Comparison of ENCODE assay signal across 1 cellular context in the genomic region with DNA sequence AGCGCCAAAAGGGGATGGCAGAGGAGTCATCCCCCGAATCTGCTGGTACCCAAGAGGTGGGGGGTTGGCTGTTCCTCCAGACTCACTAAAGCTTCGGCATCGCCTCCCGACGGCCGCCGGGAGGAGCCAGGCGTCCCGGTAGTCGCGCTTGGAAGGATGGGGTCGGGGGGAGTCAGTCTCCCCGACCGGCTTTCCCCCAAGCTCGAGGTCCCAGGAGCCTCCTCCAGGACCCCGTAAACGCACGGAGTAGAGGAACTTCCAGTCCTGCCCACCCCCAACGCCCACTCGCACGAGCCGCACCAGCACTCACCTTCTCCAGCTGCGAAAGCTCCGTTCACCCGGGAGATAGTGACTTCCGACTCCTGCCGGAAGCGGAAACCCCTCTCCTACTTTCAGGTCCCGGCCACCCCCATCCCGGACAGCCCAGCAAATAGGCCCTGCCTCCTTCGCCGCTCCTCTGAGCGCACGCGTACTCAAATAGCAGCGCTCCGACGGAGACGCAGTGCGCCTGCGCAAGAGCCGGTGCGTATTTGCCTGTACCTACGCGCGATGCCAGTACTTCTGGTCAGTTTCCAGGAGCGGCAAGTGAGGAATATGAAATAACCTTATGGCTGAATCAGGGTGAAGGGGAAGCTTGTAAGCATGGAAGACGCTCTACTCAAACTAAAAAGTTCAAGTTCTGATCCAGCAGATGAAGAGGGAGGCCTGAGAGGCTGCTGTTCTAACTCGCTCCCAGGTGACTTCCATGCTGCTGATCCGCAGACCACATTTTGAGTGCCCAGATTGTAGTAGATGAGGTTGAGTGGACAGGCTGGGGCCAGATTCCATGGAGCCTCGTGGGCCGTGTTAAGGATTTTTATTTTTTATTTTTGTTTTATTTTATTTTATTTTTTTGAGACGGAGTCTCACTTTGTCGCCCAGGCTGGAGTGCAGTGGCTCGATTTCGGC.
A peak's percentile ranks its signal among the peaks of the same experiment; 100 is the strongest.
TF ChIP-seq lines count a peak whose summit lies in the region.

Gene ELOF1 (minus strand): TSS at position 350 of the 948 bp plus-strand sequence. CDS start 4,883 bp downstream, outside the sequence.

TF ChIP-seq in SK-N-SH, 30 proteins besides CTCF, POLR2A, EP300 and RAD21 (continued from another document):
- TF ChIP-seq, protein P1, sequence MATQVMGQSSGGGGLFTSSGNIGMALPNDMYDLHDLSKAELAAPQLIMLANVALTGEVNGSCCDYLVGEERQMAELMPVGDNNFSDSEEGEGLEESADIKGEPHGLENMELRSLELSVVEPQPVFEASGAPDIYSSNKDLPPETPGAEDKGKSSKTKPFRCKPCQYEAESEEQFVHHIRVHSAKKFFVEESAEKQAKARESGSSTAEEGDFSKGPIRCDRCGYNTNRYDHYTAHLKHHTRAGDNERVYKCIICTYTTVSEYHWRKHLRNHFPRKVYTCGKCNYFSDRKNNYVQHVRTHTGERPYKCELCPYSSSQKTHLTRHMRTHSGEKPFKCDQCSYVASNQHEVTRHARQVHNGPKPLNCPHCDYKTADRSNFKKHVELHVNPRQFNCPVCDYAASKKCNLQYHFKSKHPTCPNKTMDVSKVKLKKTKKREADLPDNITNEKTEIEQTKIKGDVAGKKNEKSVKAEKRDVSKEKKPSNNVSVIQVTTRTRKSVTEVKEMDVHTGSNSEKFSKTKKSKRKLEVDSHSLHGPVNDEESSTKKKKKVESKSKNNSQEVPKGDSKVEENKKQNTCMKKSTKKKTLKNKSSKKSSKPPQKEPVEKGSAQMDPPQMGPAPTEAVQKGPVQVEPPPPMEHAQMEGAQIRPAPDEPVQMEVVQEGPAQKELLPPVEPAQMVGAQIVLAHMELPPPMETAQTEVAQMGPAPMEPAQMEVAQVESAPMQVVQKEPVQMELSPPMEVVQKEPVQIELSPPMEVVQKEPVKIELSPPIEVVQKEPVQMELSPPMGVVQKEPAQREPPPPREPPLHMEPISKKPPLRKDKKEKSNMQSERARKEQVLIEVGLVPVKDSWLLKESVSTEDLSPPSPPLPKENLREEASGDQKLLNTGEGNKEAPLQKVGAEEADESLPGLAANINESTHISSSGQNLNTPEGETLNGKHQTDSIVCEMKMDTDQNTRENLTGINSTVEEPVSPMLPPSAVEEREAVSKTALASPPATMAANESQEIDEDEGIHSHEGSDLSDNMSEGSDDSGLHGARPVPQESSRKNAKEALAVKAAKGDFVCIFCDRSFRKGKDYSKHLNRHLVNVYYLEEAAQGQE (IDR thresholded peaks at IDR 0.05; ENCODE audit: low read depth, low read length), result no peak
- TF ChIP-seq MAX (IDR thresholded peaks at IDR 0.05; ENCODE audit: low read depth), result peak; percentile 68
- no peak for TF ChIP-seq NFIC (IDR thresholded peaks at IDR 0.05; ENCODE audit: borderline replicate concordance)
- peak; percentile 98 for TF ChIP-seq NRF1 (IDR thresholded peaks at IDR 0.05; ENCODE audit: low read depth, low read length)
- TF ChIP-seq FOSL2 (IDR thresholded peaks at IDR 0.05; ENCODE audit: borderline replicate concordance, low read depth), result no peak
- TF ChIP-seq GABPA (IDR thresholded peaks at IDR 0.05; ENCODE audit: low read depth), result peak; percentile 94
- TF ChIP-seq FOXJ3 (CRISPR knock-in tag; IDR thresholded peaks at IDR 0.05), result no peak
- TF ChIP-seq TCF12 (IDR thresholded peaks at IDR 0.05), result no peak
- TF ChIP-seq SIN3A (IDR thresholded peaks at IDR 0.05; ENCODE audit: borderline replicate concordance, low read depth, low read length), result peak; percentile 78; the same call in 1 of the 2 replicates
- no peak for TF ChIP-seq JUND (IDR thresholded peaks at IDR 0.05)
